31 cellular contexts compared by ENCODE assay signal in the genomic region with DNA sequence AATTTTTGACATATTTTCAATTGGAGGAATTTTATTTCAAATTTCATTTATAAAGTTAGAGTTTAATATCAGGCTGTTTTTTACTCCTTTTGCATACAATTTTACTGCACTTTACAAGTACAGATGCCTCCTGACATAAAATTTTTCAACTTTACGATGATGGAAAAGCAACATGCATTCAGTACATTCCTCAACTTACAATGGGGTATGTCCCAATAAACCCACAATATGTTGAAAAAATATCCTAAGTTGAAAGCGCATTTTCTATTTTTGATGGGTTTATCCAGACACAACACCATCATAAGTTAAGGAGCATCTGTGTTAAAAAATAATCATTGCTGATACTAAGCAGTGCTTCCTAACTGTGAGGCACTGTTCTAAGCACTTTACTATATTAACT. TPM values are rescaled to one million over a fixed set of nuclear protein-coding genes. Genes with fewer than 3 reads are reported as not detected.
"Had no signal": no experiment of that assay in that cellular context is flagged by ENCODE, and none has a peak within 500 bp of the region (broad histone marks: within the 10 kb centered on the region; RNA-seq: fewer than 3 reads in every experiment).

No MANE protein-coding gene starts in this region.

- H3K4me2 ChIP-seq: neural progenitor cell had no signal

- H3K27me3 Mint-ChIP-seq: progenitor cell of endocrine pancreas; stimulated activated naive B cell treated with anti-CD40 and anti-IgM and Interleukin-4, amounts not matched to agents 10 μg/mL and 1 μg/mL and 100 μg/mL, for 72 hours; stimulated activated naive CD8-positive, alpha-beta T cell treated with anti-CD3 and anti-CD28 coated beads, Interleukin-15, Interleukin-2, amounts not matched to agents 100 ng/mL and 50 ng/mL, for 24 hours had no signal

- H3K9ac ChIP-seq: neural progenitor cell, parathyroid adenoma had no signal

- H3K4me3 ChIP-seq: neural progenitor cell, ovary, psoas muscle, stomach, thoracic aorta, thyroid gland, tibial nerve, upper lobe of left lung, vagina had no signal

- H3K9me3 Mint-ChIP-seq: natural killer cell; nephron; neural progenitor cell; stimulated activated effector memory CD8-positive, alpha-beta T cell treated with anti-CD3 and anti-CD28 coated beads, Interleukin-12 subunit alpha, Interleukin-12 subunit beta, amount 100 ng/mL, for 72 hours; stimulated activated naive CD8-positive, alpha-beta T cell treated with anti-CD3 and anti-CD28 coated beads, Interleukin-15, Interleukin-2, amounts not matched to agents 100 ng/mL and 50 ng/mL, for 24 hours had no signal

- H3K36me3 Mint-ChIP-seq: natural killer cell; stimulated activated effector memory CD8-positive, alpha-beta T cell treated with anti-CD3 and anti-CD28 coated beads, Interleukin-12 subunit alpha, Interleukin-12 subunit beta, amount 100 ng/mL, for 72 hours had no signal

- H3K27ac ChIP-seq: neural progenitor cell, ovary, parathyroid adenoma, psoas muscle, stomach, thoracic aorta, thyroid gland, tibial nerve, upper lobe of left lung, vagina had no signal

- H3K4me3 Mint-ChIP-seq: natural killer cell; nephron; neural progenitor cell; stimulated activated effector memory CD8-positive, alpha-beta T cell treated with anti-CD3 and anti-CD28 coated beads, Interleukin-12 subunit alpha, Interleukin-12 subunit beta, amount 100 ng/mL, for 72 hours; stimulated activated naive B cell treated with anti-CD40 and anti-IgM and Interleukin-4, amounts not matched to agents 10 μg/mL and 1 μg/mL and 100 μg/mL, for 72 hours; stimulated activated naive CD8-positive, alpha-beta T cell treated with anti-CD3 and anti-CD28 coated beads, Interleukin-15, Interleukin-2, amounts not matched to agents 100 ng/mL and 50 ng/mL, for 24 hours had no signal

- DNase-seq: natural killer cell; occipital lobe; ovary; posterior cingulate gyrus; psoas muscle; right cardiac atrium; small intestine; stimulated activated CD4-positive, alpha-beta T cell treated with anti-CD3 and anti-CD28 coated beads, Interleukin-15, amount 100 ng/mL, for 24 hours; stimulated activated CD4-positive, alpha-beta T cell treated with anti-CD3 and anti-CD28 coated beads, Interleukin-2, amount 100 ng/mL, for 24 hours; stimulated activated CD4-positive, alpha-beta T cell treated with anti-CD3 and anti-CD28 coated beads, Interleukin-2, amount 100 ng/mL, for 48 hours; stimulated activated CD4-positive, alpha-beta T cell treated with anti-CD3 and anti-CD28 coated beads, Interleukin-4, amount 100 ng/mL, for 24 hours; stimulated activated naive B cell treated with anti-CD40 and anti-IgM and Interleukin-4, amounts not matched to agents 10 μg/mL and 1 μg/mL and 100 μg/mL, for 72 hours; stimulated activated naive CD4-positive, alpha-beta T cell treated with Interleukin-2 at 50 U/mL for 16 hours; stomach; thyroid gland; trophoblast cell; upper lobe of left lung had no signal

- H2AFZ ChIP-seq: neural progenitor cell, parathyroid adenoma had no signal

- FAIRE-seq: small intestine, urothelium cell line had no signal

- H3K4me1 ChIP-seq: parathyroid adenoma, thyroid gland had no signal

- H3K36me3 ChIP-seq: neural progenitor cell, ovary, stomach, thoracic aorta, thyroid gland, tibial nerve, upper lobe of left lung, vagina had no signal

- H3K27me3 ChIP-seq: neural progenitor cell, ovary, stomach, thyroid gland, tibial nerve, upper lobe of left lung, vagina had no signal

- H3K9me3 ChIP-seq: ovary, psoas muscle, stomach, thoracic aorta, thyroid gland, tibial nerve, upper lobe of left lung, vagina had no signal

- ATAC-seq: natural killer cell; psoas muscle; right cardiac atrium; sciatic nerve; stimulated activated effector memory CD8-positive, alpha-beta T cell treated with anti-CD3 and anti-CD28 coated beads, Interleukin-12 subunit alpha, Interleukin-12 subunit beta, amount 100 ng/mL, for 72 hours; stimulated activated naive B cell treated with anti-CD40 and anti-IgM and Interleukin-4, amounts not matched to agents 10 μg/mL and 1 μg/mL and 100 μg/mL, for 72 hours had no signal

- H3K79me2 ChIP-seq: parathyroid adenoma had no signal

- H3K27ac Mint-ChIP-seq: natural killer cell; nephron; neural progenitor cell; progenitor cell of endocrine pancreas; stimulated activated effector memory CD8-positive, alpha-beta T cell treated with anti-CD3 and anti-CD28 coated beads, Interleukin-12 subunit alpha, Interleukin-12 subunit beta, amount 100 ng/mL, for 72 hours; stimulated activated naive B cell treated with anti-CD40 and anti-IgM and Interleukin-4, amounts not matched to agents 10 μg/mL and 1 μg/mL and 100 μg/mL, for 72 hours; stimulated activated naive CD8-positive, alpha-beta T cell treated with anti-CD3 and anti-CD28 coated beads, Interleukin-15, Interleukin-2, amounts not matched to agents 100 ng/mL and 50 ng/mL, for 24 hours had no signal

RNA-seq across cellular contexts. Expression of gene TMEM156, which starts 34.2 kb away (rescaled TPM):
- total RNA-seq: osteoblast, progenitor cell of endocrine pancreas, renal cortical epithelial cell, thoracic aorta, vagina had no signal
- polyA plus RNA-seq: neural cell had no signal
